9 cellular contexts compared by ENCODE assay signal in genomic region chr3:79767953-79768282, GRCh38. TPM values are rescaled to one million over a fixed set of nuclear protein-coding genes. Genes with fewer than 3 reads are reported as not detected.
A peak's percentile ranks its signal among the peaks of the same experiment; 100 is the strongest.
DNase-seq lines count a peak whose midpoint lies in the region; ATAC-seq and TF ChIP-seq lines count a peak whose summit lies in the region.
"Had no signal": no experiment of that assay in that cellular context is flagged by ENCODE, and none has a peak within 500 bp of the region (broad histone marks: within the 10 kb centered on the region; RNA-seq: fewer than 3 reads in every experiment).

Gene ROBO1 (minus strand): TSS chr3:79767998.

- H3K4me2 ChIP-seq in fibroblast of lung (ENCODE audit: extremely low read depth, insufficient read depth, low read length) (no peak within 1 kb of the TSS), osteoblast (ENCODE audit: insufficient read depth, low read length) (no peak within 1 kb of the TSS)

- H3K9me3 ChIP-seq in BE2C (no peaks in the 10 kb centered on the region), Panc1 (ENCODE audit: control insufficient read depth, insufficient read depth, low read depth, low read length) (no peaks in the 10 kb centered on the region), fibroblast of lung (ENCODE audit: control insufficient read depth, insufficient read depth, low read depth, low read length) (no peaks in the 10 kb centered on the region), osteoblast (ENCODE audit: low read depth, low read length) (no peaks in the 10 kb centered on the region), stomach (peaks cover 0 to 5% (median 0%) of the 10 kb centered on the region in 4 donors)

- H3K79me2 ChIP-seq in fibroblast of lung (ENCODE audit: control insufficient read depth, insufficient read depth, low read length), result no peaks in the 10 kb centered on the region
- H3K79me2 ChIP-seq in osteoblast (ENCODE audit: insufficient read depth, low read length), result no peaks in the 10 kb centered on the region

- WGBS in stomach, 5 donors, result 3 to 5% (median 5%) methylated on average over 11 of the region's 11 CpGs

- H3K4me1 ChIP-seq in BE2C (no peaks in the 10 kb centered on the region; the same call in 1 of the 2 replicates), Panc1 (ENCODE audit: control insufficient read depth, insufficient read depth, low read length) (no peaks in the 10 kb centered on the region; the same call in 1 of the 2 replicates), fibroblast of lung (ENCODE audit: control insufficient read depth, extremely low read depth, insufficient read depth, low read length) (no peaks in the 10 kb centered on the region), osteoblast (ENCODE audit: insufficient read depth, low read length) (no peaks in the 10 kb centered on the region), stomach (peaks cover 0 to 21% (median 9%) of the 10 kb centered on the region in 4 donors)

- no peaks in the 10 kb centered on the region for H3K4me1 Mint-ChIP-seq in natural killer cell treated with Interleukin-12 subunit alpha and Interleukin-12 subunit beta and Interleukin-15 and Interleukin-18, amount 100 ng/mL, for 72 hours (ENCODE audit: low read depth in 2 of 2)
- no peaks in the 10 kb centered on the region for H3K4me1 Mint-ChIP-seq in immature natural killer cell

- DNase-seq in BE2C, result peak; percentile 50
- no peak for DNase-seq in Panc1 (ENCODE audit: low read depth, low spot score)
- DNase-seq in fibroblast of lung (ENCODE audit: low read depth in 2 of 2), result peak; percentile 27 to 33
- DNase-seq in osteoblast (ENCODE audit: insufficient read length, low spot score, missing footprints), result no peak
- no peak for DNase-seq in natural killer cell treated with Interleukin-12 subunit alpha and Interleukin-12 subunit beta and Interleukin-15 and Interleukin-18, amount 100 ng/mL, for 72 hours (ENCODE audit: low spot score)
- no peak for DNase-seq in immature natural killer cell
- no peak for DNase-seq in stomach
- no peak for DNase-seq in midbrain (lab: John Stamatoyannopoulos, UW)
- DNase-seq: activated T-cell treated with anti-CD3 and anti-CD28 coated beads for 4 hours had no signal

- TF ChIP-seq CTCF in BE2C (IDR thresholded peaks at IDR 0.05; ENCODE audit: low read depth, low read length) (no peak), Panc1 (IDR thresholded peaks at IDR 0.05) (no peak), fibroblast of lung (conservative IDR thresholded peaks at IDR 0.05 in 1 of 2, IDR thresholded peaks at IDR 0.05 in 1 of 2; ENCODE audit: low read depth in 1 of 2, low read length in 2 of 2) (no peak), osteoblast (IDR thresholded peaks at IDR 0.05; ENCODE audit: extremely low read depth, low read depth, low read length) (no peak), stomach (IDR thresholded peaks at IDR 0.05) (no peak)

- no peak for TF ChIP-seq POLR2A in stomach (IDR thresholded peaks at IDR 0.05)

- intact Hi-C loops in Panc1 (cut with micrococcal nuclease; ENCODE audit: unreplicated experiment) (no loop called here), stomach (cut with DNase I; ENCODE audit: low total_unique reads) (no loop called here)

- ATAC-seq in Panc1, result peak; percentile 88
- ATAC-seq in natural killer cell treated with Interleukin-12 subunit alpha and Interleukin-12 subunit beta and Interleukin-15 and Interleukin-18, amount 100 ng/mL, for 72 hours, result no peak

- H2AFZ ChIP-seq in fibroblast of lung (ENCODE audit: low read length) (no peak within 1 kb of the TSS), osteoblast (ENCODE audit: low read length) (no peak within 1 kb of the TSS)

- no peak within 1 kb of the TSS for H3K27ac Mint-ChIP-seq in natural killer cell treated with Interleukin-12 subunit alpha and Interleukin-12 subunit beta and Interleukin-15 and Interleukin-18, amount 100 ng/mL, for 72 hours
- H3K27ac Mint-ChIP-seq in immature natural killer cell, result no peak within 1 kb of the TSS

- no peak within 1 kb of the TSS for H3K9ac ChIP-seq in fibroblast of lung (ENCODE audit: insufficient read depth, low read length)

- H3K9me3 Mint-ChIP-seq in natural killer cell treated with Interleukin-12 subunit alpha and Interleukin-12 subunit beta and Interleukin-15 and Interleukin-18, amount 100 ng/mL, for 72 hours, result peaks cover 11% of the 10 kb centered on the region
- H3K9me3 Mint-ChIP-seq in immature natural killer cell, result peaks cover 4 to 34% (median 24%) of the 10 kb centered on the region in 6 donors

- H3K27ac ChIP-seq in Panc1 (ENCODE audit: low read length) (no peak within 1 kb of the TSS), fibroblast of lung (ENCODE audit: insufficient read depth, low read length) (no peak within 1 kb of the TSS), osteoblast (ENCODE audit: low read depth, low read length) (no peak within 1 kb of the TSS), stomach (no peak within 1 kb of the TSS)

- H3K36me3 Mint-ChIP-seq in natural killer cell treated with Interleukin-12 subunit alpha and Interleukin-12 subunit beta and Interleukin-15 and Interleukin-18, amount 100 ng/mL, for 72 hours, result peaks cover 6% of the 10 kb centered on the region
- H3K36me3 Mint-ChIP-seq in immature natural killer cell, result no peaks in the 10 kb centered on the region

- in situ Hi-C loops in Panc1 (cut with HindIII; ENCODE audit: low pct_unique_long_range_greater_than_20kb, low sequenced_read_pairs), result no loop called here

- no peak for TF ChIP-seq EP300 in stomach (IDR thresholded peaks at IDR 0.05)

- H3K4me3 Mint-ChIP-seq in natural killer cell treated with Interleukin-12 subunit alpha and Interleukin-12 subunit beta and Interleukin-15 and Interleukin-18, amount 100 ng/mL, for 72 hours, result no peak within 1 kb of the TSS
- H3K4me3 Mint-ChIP-seq in immature natural killer cell, result no peak within 1 kb of the TSS

- CTCF ChIA-PET in Panc1 (lab: Charles Lee), result no interaction called here

- POLR2A ChIA-PET in Panc1 (lab: Charles Lee), result no interaction called here

- H3K4me3 ChIP-seq in BE2C (ENCODE audit: low read depth, low read length) (peak within 1 kb of the TSS; percentile 89), Panc1 (ENCODE audit: low read depth in 2 of 2, low read length in 2 of 2) (peak within 1 kb of the TSS; percentile 45 to 85), fibroblast of lung (replicated peaks in 1 of 4; ENCODE audit: control extremely low read depth in 1 of 4, insufficient read depth in 1 of 4, low read depth in 3 of 4, low read length in 4 of 4) (peak within 1 kb of the TSS in 1 of 4 experiments; percentile 64), osteoblast (ENCODE audit: insufficient read depth, low read length) (no peak within 1 kb of the TSS), stomach (peak within 1 kb of the TSS in 2 of 4 donors; percentile 1 to 5)

- BruUV-seq in Panc1 (replicated peaks; lab: Mats Ljungman, UMichigan), result no TSS peak

- H3K36me3 ChIP-seq in BE2C (no peaks in the 10 kb centered on the region), Panc1 (ENCODE audit: control insufficient read depth, insufficient read depth, low read length) (no peaks in the 10 kb centered on the region), fibroblast of lung (ENCODE audit: control insufficient read depth, insufficient read depth, low read length) (no peaks in the 10 kb centered on the region), osteoblast (ENCODE audit: insufficient read depth, low read length) (no peaks in the 10 kb centered on the region), stomach (no peaks in the 10 kb centered on the region)

- H4K20me1 ChIP-seq in fibroblast of lung (ENCODE audit: control insufficient read depth, extremely low read depth, insufficient read depth, low read length) (no peaks in the 10 kb centered on the region), osteoblast (ENCODE audit: insufficient read depth, low read length) (no peaks in the 10 kb centered on the region)

- H3K27me3 ChIP-seq in BE2C, result no peaks in the 10 kb centered on the region
- no peaks in the 10 kb centered on the region for H3K27me3 ChIP-seq in Panc1 (ENCODE audit: control insufficient read depth, insufficient read depth, low read length)
- no peaks in the 10 kb centered on the region for H3K27me3 ChIP-seq in fibroblast of lung (ENCODE audit: control insufficient read depth, insufficient read depth, low read length)
- H3K27me3 ChIP-seq in osteoblast (ENCODE audit: insufficient read depth, low read length), result no peaks in the 10 kb centered on the region
- peaks cover 0 to 42% (median 22%) of the 10 kb centered on the region in 3 donors for H3K27me3 ChIP-seq in stomach

- H3K27me3 Mint-ChIP-seq in natural killer cell treated with Interleukin-12 subunit alpha and Interleukin-12 subunit beta and Interleukin-15 and Interleukin-18, amount 100 ng/mL, for 72 hours, result no peaks in the 10 kb centered on the region
- H3K27me3 Mint-ChIP-seq in immature natural killer cell (ENCODE audit: low read depth in 3 of 3), result no peaks in the 10 kb centered on the region

RNA-seq across cellular contexts. Expression of gene ROBO1, which starts in this region (rescaled TPM):
- 140 TPM for polyA plus RNA-seq in BE2C (2012; ENCODE audit: insufficient read depth, insufficient read length, low read depth)
- 61.6 TPM for total RNA-seq in Panc1 (2021; ENCODE audit: unreplicated experiment)
- polyA plus RNA-seq in Panc1 (2012; ENCODE audit: insufficient read length), result 60.9 TPM
- 58.8 and 104 TPM in 2 replicates for total RNA-seq in fibroblast of lung
- 51.2 and 53.8 TPM in 2 replicates for polyA plus RNA-seq in fibroblast of lung
- polyA plus RNA-seq in fibroblast of lung (2012), result 42.8 and 43.4 TPM in 2 replicates
- polyA minus RNA-seq in fibroblast of lung (ENCODE audit: low replicate concordance), result 47.3 and 52.7 TPM in 2 replicates
- total RNA-seq in osteoblast, result 52.2 and 69.8 TPM in 2 replicates
- total RNA-seq in natural killer cell treated with Interleukin-12 subunit alpha and Interleukin-12 subunit beta and Interleukin-15 and Interleukin-18, amount 100 ng/mL, for 72 hours, result under 1 TPM in 1 of 2 donors, not detected in 1; 0.05 TPM
- polyA plus RNA-seq in immature natural killer cell, result under 1 TPM in 1 of 3 donors, not detected in 2; 0.63 TPM
- 100 to 1,000 TPM in 1 of 5 donors, 10 to 100 TPM in 2, 1 to 10 TPM in 2; 2.0 to 174 (median 17.5) TPM for total RNA-seq in stomach
- 1 to 10 TPM; 2.3 to 3.7 (median 3.2) TPM for polyA plus RNA-seq in stomach

Comparison
In these comparisons a context has a peak if more than half of its experiments do, and no peak if none do; other contexts are left out.
1. RNA of gene ROBO1 (polyA plus RNA-seq): 42.8 to 53.8 TPM in fibroblast of lung; 2.3 to 3.7 TPM in stomach and 0.63 TPM in immature natural killer cell; every median in the first group is over 4 times any median in the second.
2. DNase-seq: peak in BE2C (single experiment) and fibroblast of lung (2 of 2); none in Panc1 (single experiment), osteoblast (single experiment), natural killer cell treated with Interleukin-12 subunit alpha and Interleukin-12 subunit beta and Interleukin-15 and Interleukin-18, amount 100 ng/mL, for 72 hours (single experiment), immature natural killer cell (0 of 3), stomach (single experiment) and midbrain (single experiment).